ENCODE assay signal across 30 cellular contexts in the genomic region with DNA sequence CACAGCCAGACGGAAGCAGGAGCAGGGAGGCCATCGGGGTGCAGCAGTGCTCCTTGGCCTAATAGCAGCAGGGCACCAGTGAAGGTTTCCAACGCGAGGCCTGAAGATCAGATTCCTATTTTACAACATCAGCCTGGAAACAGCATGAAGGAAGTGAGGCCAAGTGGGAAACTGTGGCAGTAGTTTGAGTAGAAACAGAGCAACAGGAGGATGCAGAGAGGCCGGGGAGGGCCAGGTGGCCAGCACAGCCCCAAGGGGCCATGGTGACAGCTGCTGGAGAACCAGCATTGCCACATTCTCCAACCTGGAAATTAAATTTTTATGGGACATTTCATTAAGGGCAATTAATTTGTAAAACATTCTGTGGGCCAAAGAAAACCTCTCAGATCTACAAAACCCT. TPM values are rescaled to one million over a fixed set of nuclear protein-coding genes. Genes with fewer than 3 reads are reported as not detected.
A peak's percentile ranks its signal among the peaks of the same experiment; 100 is the strongest.
DNase-seq lines count a peak whose midpoint lies in the region; ATAC-seq and TF ChIP-seq lines count a peak whose summit lies in the region.
"Had no signal": no experiment of that assay in that cellular context is flagged by ENCODE, and none has a peak within 500 bp of the region (broad histone marks: within the 10 kb centered on the region; RNA-seq: fewer than 3 reads in every experiment).

No MANE protein-coding gene starts in this region.

- H3K9me3 ChIP-seq in SJCRH30 (replicated peaks) = no peaks in the 10 kb centered on the region
- H3K9me3 ChIP-seq: A549, adrenal gland, body of pancreas, testis had no signal

- peaks cover 25% of the 10 kb centered on the region for H3K36me3 Mint-ChIP-seq in activated T-cell treated with anti-CD3 and anti-CD28 coated beads, Interleukin-2, amount 50 U/mL, for 24 hours (ENCODE audit: low read depth)
- peaks cover 8 to 15% of the 10 kb centered on the region in 2 donors for H3K36me3 Mint-ChIP-seq in stimulated activated naive B cell treated with anti-CD40 and anti-IgM and Interleukin-4, amounts not matched to agents 10 μg/mL and 1 μg/mL and 100 μg/mL, for 72 hours
- H3K36me3 Mint-ChIP-seq in progenitor cell of endocrine pancreas (ENCODE audit: insufficient read depth) = no peaks in the 10 kb centered on the region
- H3K36me3 Mint-ChIP-seq: natural killer cell had no signal

- H3K36me3 ChIP-seq in SJCRH30 = no peaks in the 10 kb centered on the region
- H3K36me3 ChIP-seq: adrenal gland had no signal

- peak; percentile 2 for TF ChIP-seq CTCF in epithelial cell of proximal tubule (conservative IDR thresholded peaks at IDR 0.05; ENCODE audit: low read depth, low read length)
- no peak for TF ChIP-seq CTCF in progenitor cell of endocrine pancreas (IDR thresholded peaks at IDR 0.05; ENCODE audit: unreplicated experiment)

- peaks cover 33% of the 10 kb centered on the region for H3K4me1 Mint-ChIP-seq in activated T-cell treated with anti-CD3 and anti-CD28 coated beads, Interleukin-2, amount 50 U/mL, for 24 hours (ENCODE audit: low read depth)
- H3K4me1 Mint-ChIP-seq in stimulated activated naive B cell treated with anti-CD40 and anti-IgM and Interleukin-4, amounts not matched to agents 10 μg/mL and 1 μg/mL and 100 μg/mL, for 72 hours = peaks cover 20 to 23% of the 10 kb centered on the region in 2 donors
- H3K4me1 Mint-ChIP-seq in progenitor cell of endocrine pancreas (ENCODE audit: low read depth) = peaks cover 15% of the 10 kb centered on the region

- no peak for ATAC-seq in stimulated activated naive B cell treated with anti-CD40 and anti-IgM and Interleukin-4, amounts not matched to agents 10 μg/mL and 1 μg/mL and 100 μg/mL, for 72 hours (replicated peaks)
- no peak for ATAC-seq in GM19324 (IDR thresholded peaks at IDR 0.05; ENCODE audit: low FRiP score, unreplicated experiment)
- ATAC-seq: A549, body of pancreas, left cardiac atrium, natural killer cell had no signal

- H3K4me3 Mint-ChIP-seq in activated T-cell treated with anti-CD3 and anti-CD28 coated beads, Interleukin-2, amount 50 U/mL, for 24 hours = no peak overlapping the region
- H3K4me3 Mint-ChIP-seq in stimulated activated naive B cell treated with anti-CD40 and anti-IgM and Interleukin-4, amounts not matched to agents 10 μg/mL and 1 μg/mL and 100 μg/mL, for 72 hours = no peak overlapping the region
- no peak overlapping the region for H3K4me3 Mint-ChIP-seq in progenitor cell of endocrine pancreas (ENCODE audit: low read depth)
- H3K4me3 Mint-ChIP-seq: natural killer cell had no signal

- no peak overlapping the region for H3K4me3 ChIP-seq in SJCRH30
- no peak overlapping the region for H3K4me3 ChIP-seq in epithelial cell of proximal tubule (ENCODE audit: low read depth, low read length)
- H3K4me3 ChIP-seq: A549, adrenal gland, body of pancreas, lung, PC-9, testis had no signal

- peaks cover 35% of the 10 kb centered on the region for H3K4me1 ChIP-seq in SJCRH30

- H3K27ac ChIP-seq in SJCRH30 = peak overlapping the region; percentile 84; the same call in 1 of the 2 replicates
- H3K27ac ChIP-seq: A549, adrenal gland, body of pancreas, PC-9, testis had no signal

- no peaks in the 10 kb centered on the region for H3K27me3 ChIP-seq in SJCRH30
- H3K27me3 ChIP-seq: adrenal gland, body of pancreas, testis had no signal

- no peak for DNase-seq in activated T-cell treated with anti-CD3 and anti-CD28 coated beads, Interleukin-2, amount 50 U/mL, for 24 hours
- no peak for DNase-seq in activated T-cell treated with anti-CD3 and anti-CD28 coated beads, Interleukin-2, amount 50 U/mL, for 1 hour
- DNase-seq in SJCRH30 = peak in 1 of 2 experiments; percentile 67
- DNase-seq in epithelial cell of proximal tubule (ENCODE audit: low read depth) = no peak
- no peak for DNase-seq in stimulated activated naive B cell treated with anti-CD40 and anti-IgM and Interleukin-4, amounts not matched to agents 10 μg/mL and 1 μg/mL and 100 μg/mL, for 72 hours
- DNase-seq in progenitor cell of endocrine pancreas (ENCODE audit: low spot score, unreplicated experiment) = no peak
- no peak for DNase-seq in AG20443 (ENCODE audit: low spot score)
- DNase-seq: activated CD4-positive, alpha-beta T cell treated with anti-CD3 and anti-CD28 coated beads, Interleukin-2, amount 50 U/mL, for 48 hours; activated naive CD4-positive, alpha-beta T cell; adrenal gland; AML-193; body of pancreas; cerebellar nuclear complex; DMS53; HCEC 1CT; hippocampal formation; left cardiac atrium; natural killer cell; NCI-H146; NCI-H226; NCI-H69; PC-9; retina; SHP77; small intestine; stimulated activated naive CD4-positive, alpha-beta T cell treated with Interleukin-2 at 50 U/mL for 16 hours; testis had no signal

- H3K9me3 Mint-ChIP-seq in activated T-cell treated with anti-CD3 and anti-CD28 coated beads, Interleukin-2, amount 50 U/mL, for 24 hours = no peaks in the 10 kb centered on the region
- no peaks in the 10 kb centered on the region for H3K9me3 Mint-ChIP-seq in stimulated activated naive B cell treated with anti-CD40 and anti-IgM and Interleukin-4, amounts not matched to agents 10 μg/mL and 1 μg/mL and 100 μg/mL, for 72 hours
- H3K9me3 Mint-ChIP-seq in progenitor cell of endocrine pancreas (ENCODE audit: low read depth) = no peaks in the 10 kb centered on the region
- H3K9me3 Mint-ChIP-seq: natural killer cell had no signal

- H3K27me3 Mint-ChIP-seq in activated T-cell treated with anti-CD3 and anti-CD28 coated beads, Interleukin-2, amount 50 U/mL, for 24 hours = no peaks in the 10 kb centered on the region
- no peaks in the 10 kb centered on the region for H3K27me3 Mint-ChIP-seq in stimulated activated naive B cell treated with anti-CD40 and anti-IgM and Interleukin-4, amounts not matched to agents 10 μg/mL and 1 μg/mL and 100 μg/mL, for 72 hours
- H3K27me3 Mint-ChIP-seq in progenitor cell of endocrine pancreas = no peaks in the 10 kb centered on the region

- peak overlapping the region; percentile 51 for H3K27ac Mint-ChIP-seq in activated T-cell treated with anti-CD3 and anti-CD28 coated beads, Interleukin-2, amount 50 U/mL, for 24 hours
- peak overlapping the region; percentile 20 for H3K27ac Mint-ChIP-seq in stimulated activated naive B cell treated with anti-CD40 and anti-IgM and Interleukin-4, amounts not matched to agents 10 μg/mL and 1 μg/mL and 100 μg/mL, for 72 hours
- no peak overlapping the region for H3K27ac Mint-ChIP-seq in progenitor cell of endocrine pancreas
- H3K27ac Mint-ChIP-seq: natural killer cell had no signal

RNA-seq across cellular contexts. Expression of gene ANKRD11, which starts 3.4 kb away (rescaled TPM):
- total RNA-seq in SJCRH30 (2014; rRNA removed; shearing (Covaris generic)) = 105 and 116 TPM in 2 replicates
- total RNA-seq in epithelial cell of proximal tubule (44.3 and 50.8 TPM in 2 replicates), progenitor cell of endocrine pancreas (178 and 183 TPM in 2 replicates)

RNA-seq across cellular contexts. Expression of gene SPG7, which starts 14.4 kb away (rescaled TPM):
- 137 and 161 TPM in 2 replicates for total RNA-seq in SJCRH30 (2014; rRNA removed; shearing (Covaris generic))
- total RNA-seq in epithelial cell of proximal tubule (66.7 and 122 TPM in 2 replicates), progenitor cell of endocrine pancreas (183 and 184 TPM in 2 replicates)
